ENCODE assay signal across 1 cellular context in the genomic region with DNA sequence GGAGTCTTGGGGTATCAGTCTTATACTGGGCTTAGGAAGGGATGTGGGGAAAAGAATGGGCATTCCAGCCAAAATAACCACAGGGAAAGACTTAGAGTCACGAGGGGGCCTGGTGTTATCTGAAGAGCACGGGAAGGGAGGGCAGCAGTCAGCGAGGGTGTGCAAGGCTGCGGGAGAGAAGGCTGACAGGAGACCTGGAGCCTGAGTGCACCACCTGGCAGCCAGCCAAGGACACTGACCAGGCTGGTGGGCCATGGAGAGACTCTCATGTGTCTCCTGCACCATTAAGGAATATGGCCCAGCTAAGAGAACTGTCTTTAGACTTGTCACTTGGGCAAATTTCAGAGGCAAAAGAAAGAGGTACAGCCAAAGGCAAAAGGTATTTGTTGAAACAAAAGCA.
TF ChIP-seq lines count a peak whose summit lies in the region.

No MANE protein-coding gene starts in this region.

TF ChIP-seq in SK-N-SH treated with all-trans-retinoic acid at 6 μM for 48 hours, 23 proteins besides CTCF, POLR2A, EP300 and RAD21 (continued from another document):
- TF ChIP-seq, protein P1, sequence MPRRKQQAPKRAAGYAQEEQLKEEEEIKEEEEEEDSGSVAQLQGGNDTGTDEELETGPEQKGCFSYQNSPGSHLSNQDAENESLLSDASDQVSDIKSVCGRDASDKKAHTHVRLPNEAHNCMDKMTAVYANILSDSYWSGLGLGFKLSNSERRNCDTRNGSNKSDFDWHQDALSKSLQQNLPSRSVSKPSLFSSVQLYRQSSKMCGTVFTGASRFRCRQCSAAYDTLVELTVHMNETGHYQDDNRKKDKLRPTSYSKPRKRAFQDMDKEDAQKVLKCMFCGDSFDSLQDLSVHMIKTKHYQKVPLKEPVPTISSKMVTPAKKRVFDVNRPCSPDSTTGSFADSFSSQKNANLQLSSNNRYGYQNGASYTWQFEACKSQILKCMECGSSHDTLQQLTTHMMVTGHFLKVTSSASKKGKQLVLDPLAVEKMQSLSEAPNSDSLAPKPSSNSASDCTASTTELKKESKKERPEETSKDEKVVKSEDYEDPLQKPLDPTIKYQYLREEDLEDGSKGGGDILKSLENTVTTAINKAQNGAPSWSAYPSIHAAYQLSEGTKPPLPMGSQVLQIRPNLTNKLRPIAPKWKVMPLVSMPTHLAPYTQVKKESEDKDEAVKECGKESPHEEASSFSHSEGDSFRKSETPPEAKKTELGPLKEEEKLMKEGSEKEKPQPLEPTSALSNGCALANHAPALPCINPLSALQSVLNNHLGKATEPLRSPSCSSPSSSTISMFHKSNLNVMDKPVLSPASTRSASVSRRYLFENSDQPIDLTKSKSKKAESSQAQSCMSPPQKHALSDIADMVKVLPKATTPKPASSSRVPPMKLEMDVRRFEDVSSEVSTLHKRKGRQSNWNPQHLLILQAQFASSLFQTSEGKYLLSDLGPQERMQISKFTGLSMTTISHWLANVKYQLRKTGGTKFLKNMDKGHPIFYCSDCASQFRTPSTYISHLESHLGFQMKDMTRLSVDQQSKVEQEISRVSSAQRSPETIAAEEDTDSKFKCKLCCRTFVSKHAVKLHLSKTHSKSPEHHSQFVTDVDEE (CRISPR knock-in tag; IDR thresholded peaks at IDR 0.05), result no peak
- TF ChIP-seq ZC3H10 (CRISPR knock-in tag; IDR thresholded peaks at IDR 0.05) (no peak), ZNF70 (CRISPR knock-in tag; IDR thresholded peaks at IDR 0.05) (no peak), ESRRG (CRISPR knock-in tag; IDR thresholded peaks at IDR 0.05) (no peak), ARNTL (CRISPR knock-in tag; IDR thresholded peaks at IDR 0.05; ENCODE audit: borderline replicate concordance, low read depth) (no peak), ZNF565 (CRISPR knock-in tag; conservative IDR thresholded peaks at IDR 0.05; ENCODE audit: low read depth) (no peak), ZNF8 (CRISPR knock-in tag; IDR thresholded peaks at IDR 0.05) (no peak)
- TF ChIP-seq, protein P2, sequence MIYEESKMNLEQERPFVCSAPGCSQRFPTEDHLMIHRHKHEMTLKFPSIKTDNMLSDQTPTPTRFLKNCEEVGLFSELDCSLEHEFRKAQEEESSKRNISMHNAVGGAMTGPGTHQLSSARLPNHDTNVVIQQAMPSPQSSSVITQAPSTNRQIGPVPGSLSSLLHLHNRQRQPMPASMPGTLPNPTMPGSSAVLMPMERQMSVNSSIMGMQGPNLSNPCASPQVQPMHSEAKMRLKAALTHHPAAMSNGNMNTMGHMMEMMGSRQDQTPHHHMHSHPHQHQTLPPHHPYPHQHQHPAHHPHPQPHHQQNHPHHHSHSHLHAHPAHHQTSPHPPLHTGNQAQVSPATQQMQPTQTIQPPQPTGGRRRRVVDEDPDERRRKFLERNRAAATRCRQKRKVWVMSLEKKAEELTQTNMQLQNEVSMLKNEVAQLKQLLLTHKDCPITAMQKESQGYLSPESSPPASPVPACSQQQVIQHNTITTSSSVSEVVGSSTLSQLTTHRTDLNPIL (CRISPR knock-in tag; IDR thresholded peaks at IDR 0.05; ENCODE audit: low read depth), result no peak
TF ChIP-seq in SK-N-SH treated with all-trans-retinoic acid at 6 μM for 48 hours: peak in this region for 0.
